In the genomic region with DNA sequence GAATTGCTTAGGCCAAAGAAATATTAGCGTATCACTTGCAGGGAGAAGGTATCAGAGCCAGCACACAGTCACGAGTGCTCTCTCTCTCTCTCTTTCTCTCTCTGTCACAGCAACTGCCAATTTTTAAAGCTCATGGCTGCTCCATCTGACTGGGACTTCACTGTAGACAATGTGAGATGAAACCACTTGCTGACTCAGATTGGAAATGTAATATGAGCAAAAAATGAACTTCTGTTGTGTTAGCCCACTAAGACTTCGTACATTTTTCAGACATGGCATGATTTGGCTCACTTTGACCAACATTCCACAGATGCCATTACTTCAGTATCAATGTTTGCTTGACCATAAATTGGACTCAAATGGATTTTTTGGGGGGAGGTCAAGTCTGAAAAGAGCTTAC, we compare ENCODE assay signal across 10 cellular contexts.
A peak's percentile ranks its signal among the peaks of the same experiment; 100 is the strongest.
DNase-seq lines count a peak whose midpoint lies in the region; ATAC-seq, FAIRE-seq and TF ChIP-seq lines count a peak whose summit lies in the region.
"Had no signal": no experiment of that assay in that cellular context is flagged by ENCODE, and none has a peak within 500 bp of the region (broad histone marks: within the 10 kb centered on the region; RNA-seq: fewer than 3 reads in every experiment).

No MANE protein-coding gene starts in this region.

- no peak for FAIRE-seq in small intestine (lab: Jason Lieb, UNC)

- H3K4me2 ChIP-seq in IMR-90 (ENCODE audit: low read depth, low read length) (no peak overlapping the region), fibroblast of lung (ENCODE audit: extremely low read depth, insufficient read depth, low read length) (peak overlapping the region; percentile 17)

- H3K9me1 ChIP-seq in IMR-90 (ENCODE audit: insufficient read depth, low read length) = 0 out of 2 replicates have a peak, but pooled peaks cover 3% of the 10 kb centered on the region

- dilution Hi-C loops in IMR-90 (cut with HindIII; ENCODE audit: low sequenced_read_pairs, unreplicated experiment) = no loop called here

- no CpG with 5 or more reads among the region's 3 CpGs for WGBS in IMR-90 (ENCODE audit: extremely low coverage in 2 of 2, insufficient read length in 1 of 2), 2 experiments
- WGBS in small intestine, 3 donors = 60 to 66% (median 62%) methylated on average over 3 of the region's 3 CpGs

- no peak overlapping the region for H2BK20ac ChIP-seq in IMR-90 (ENCODE audit: low read depth, low read length)

- TF ChIP-seq CTCF in IMR-90 (conservative IDR thresholded peaks at IDR 0.05; ENCODE audit: low read depth, low read length) (no peak), fibroblast of lung (conservative IDR thresholded peaks at IDR 0.05 in 1 of 2, IDR thresholded peaks at IDR 0.05 in 1 of 2; ENCODE audit: low read depth in 1 of 2, low read length in 2 of 2) (no peak), tibial artery (IDR thresholded peaks at IDR 0.05) (no peak)

- H2BK120ac ChIP-seq in IMR-90 (ENCODE audit: low read depth, low read length) = peak overlapping the region; percentile 41; the same call in 1 of the 2 replicates

- H3K56ac ChIP-seq in IMR-90 (ENCODE audit: extremely low read depth, insufficient read depth, low read length) = no peak overlapping the region

- H3K27ac ChIP-seq in IMR-90 (ENCODE audit: insufficient read depth, low read length) (no peak overlapping the region), fibroblast of lung (ENCODE audit: insufficient read depth, low read length) (no peak overlapping the region), small intestine (ENCODE audit: low read depth in 1 of 2, low read length in 1 of 2) (no peak overlapping the region), tibial artery (no peak overlapping the region)
- H3K27ac ChIP-seq: foreskin keratinocyte had no signal

- H3K27me3 ChIP-seq in IMR-90 (ENCODE audit: control insufficient read depth, insufficient read depth, low read length) = no peaks in the 10 kb centered on the region
- no peaks in the 10 kb centered on the region for H3K27me3 ChIP-seq in fibroblast of lung (ENCODE audit: control insufficient read depth, insufficient read depth, low read length)
- no peaks in the 10 kb centered on the region for H3K27me3 ChIP-seq in small intestine (ENCODE audit: control insufficient read depth in 2 of 2, insufficient read depth in 2 of 2, low read length in 2 of 2)
- no peaks in the 10 kb centered on the region for H3K27me3 ChIP-seq in tibial artery

- H2AK5ac ChIP-seq in IMR-90 (ENCODE audit: low read depth, low read length) = no peak overlapping the region

- in situ Hi-C loops in IMR-90 (cut with MboI; ENCODE audit: low sequenced_read_pairs) = no loop called here

- intact Hi-C loops in IMR-90 (cut with micrococcal nuclease) = no loop called here
- intact Hi-C loops in tibial artery (cut with DNase I; ENCODE audit: low total_unique reads) = no loop called here

- H3K4me3 ChIP-seq in IMR-90 (ENCODE audit: insufficient read depth, low read depth, low read length) (no peak overlapping the region), fibroblast of lung (replicated peaks in 1 of 4; ENCODE audit: control extremely low read depth in 1 of 4, insufficient read depth in 1 of 4, low read depth in 3 of 4, low read length in 4 of 4) (no peak overlapping the region), small intestine (ENCODE audit: low read depth in 1 of 2, low read length in 2 of 2) (no peak overlapping the region), tibial artery (no peak overlapping the region)

- 0 out of 2 replicates have a peak, but pooled peaks cover 2% of the 10 kb centered on the region for H3K4me1 ChIP-seq in IMR-90 (ENCODE audit: control insufficient read depth, insufficient read depth, low read length)
- H3K4me1 ChIP-seq in fibroblast of lung (ENCODE audit: control insufficient read depth, extremely low read depth, insufficient read depth, low read length) = no peaks in the 10 kb centered on the region
- H3K4me1 ChIP-seq in small intestine (ENCODE audit: control insufficient read depth in 2 of 2, insufficient read depth in 1 of 2, low read depth in 1 of 2, low read length in 1 of 2) = no peaks in the 10 kb centered on the region
- H3K4me1 ChIP-seq in tibial artery = peaks cover 0 to 8% (median 2%) of the 10 kb centered on the region in 4 donors
- H3K4me1 ChIP-seq: foreskin keratinocyte had no signal

- H3K9me3 ChIP-seq in IMR-90 (ENCODE audit: control insufficient read depth, insufficient read depth, low read length) = no peaks in the 10 kb centered on the region
- no peaks in the 10 kb centered on the region for H3K9me3 ChIP-seq in fibroblast of lung (ENCODE audit: control insufficient read depth, insufficient read depth, low read depth, low read length)
- no peaks in the 10 kb centered on the region for H3K9me3 ChIP-seq in small intestine (ENCODE audit: control insufficient read depth, low read depth)
- no peaks in the 10 kb centered on the region for H3K9me3 ChIP-seq in tibial artery

- H3K36me3 ChIP-seq in IMR-90 (ENCODE audit: control insufficient read depth, insufficient read depth, low read length) (no peaks in the 10 kb centered on the region), fibroblast of lung (ENCODE audit: control insufficient read depth, insufficient read depth, low read length) (no peaks in the 10 kb centered on the region), small intestine (ENCODE audit: control insufficient read depth in 2 of 2, insufficient read depth in 2 of 2, low read length in 2 of 2) (no peaks in the 10 kb centered on the region), tibial artery (no peaks in the 10 kb centered on the region)

- H3K4ac ChIP-seq in IMR-90 (ENCODE audit: low read depth, low read length) = no peak overlapping the region

- H2AFZ ChIP-seq in IMR-90 (replicated peaks; ENCODE audit: low read length, poor library complexity) (peak overlapping the region; percentile 33), fibroblast of lung (ENCODE audit: low read length) (peak overlapping the region; percentile 28)

- H4K91ac ChIP-seq in IMR-90 (ENCODE audit: insufficient read depth, low read depth, low read length) = no peak overlapping the region

- H2AK9ac ChIP-seq in IMR-90 (replicated peaks; ENCODE audit: low read depth, low read length, poor library complexity) = no peak overlapping the region

- H3K18ac ChIP-seq in IMR-90 (ENCODE audit: low read depth, low read length) = no peak overlapping the region

- no peak overlapping the region for H4K8ac ChIP-seq in IMR-90 (ENCODE audit: low read depth in 2 of 2, low read length in 2 of 2)

- H3K9ac ChIP-seq in IMR-90 (ENCODE audit: low read depth, low read length) = no peak overlapping the region
- no peak overlapping the region for H3K9ac ChIP-seq in fibroblast of lung (ENCODE audit: insufficient read depth, low read length)

- TF ChIP-seq RAD21 in IMR-90 (IDR thresholded peaks at IDR 0.05; ENCODE audit: low read length) = no peak

- ATAC-seq in GM19395 (IDR thresholded peaks at IDR 0.05; ENCODE audit: unreplicated experiment) (peak; percentile 80), IMR-90 (ENCODE audit: low read depth) (peak; percentile 40; the same call in 1 of the 2 replicates)
- ATAC-seq: foreskin keratinocyte had no signal

- CTCF ChIA-PET in IMR-90 (lab: Yijun Ruan, JAX) = no interaction called here

- POLR2A ChIA-PET in IMR-90 (lab: Charles Lee; ENCODE audit: unreplicated experiment) = no interaction called here

- peak; percentile 4 for DNase-seq in AG08396 (ENCODE audit: low spot score)
- peak; percentile 43 for DNase-seq in IMR-90
- DNase-seq in fibroblast of lung (ENCODE audit: low read depth in 2 of 2) = peak; percentile 58 to 81
- no peak for DNase-seq in iPS-NIHi11 (ENCODE audit: low spot score)
- no peak for DNase-seq in RKO (ENCODE audit: low spot score)
- DNase-seq in small intestine = no peak
- no peak for DNase-seq in tibial artery
- DNase-seq: activated naive CD4-positive, alpha-beta T cell treated with anti-CD3 and anti-CD28 coated beads for 36 hours had no signal

- no peak for TF ChIP-seq POLR2A in IMR-90 (IDR thresholded peaks at IDR 0.05; ENCODE audit: low read depth, low read length)

- H2BK15ac ChIP-seq in IMR-90 (ENCODE audit: low read depth, low read length) = no peak overlapping the region

- H4K20me1 ChIP-seq in IMR-90 (ENCODE audit: insufficient read depth, low read length) (no peaks in the 10 kb centered on the region), fibroblast of lung (ENCODE audit: control insufficient read depth, extremely low read depth, insufficient read depth, low read length) (no peaks in the 10 kb centered on the region)

- BruUV-seq in IMR-90 (replicated peaks; lab: Mats Ljungman, UMichigan) = no TSS peak

- no peak overlapping the region for H4K5ac ChIP-seq in IMR-90 (ENCODE audit: low read depth, low read length)

- H3K14ac ChIP-seq in IMR-90 (replicated peaks; ENCODE audit: low read depth, low read length) = peak overlapping the region; percentile 32; the same call in 1 of the 2 replicates

- no peaks in the 10 kb centered on the region for H3K79me1 ChIP-seq in IMR-90 (ENCODE audit: low read depth in 1 of 2, low read length in 2 of 2)

- no peak overlapping the region for H2BK5ac ChIP-seq in IMR-90 (ENCODE audit: low read depth, low read length, poor library complexity, severe bottlenecking)

- 0 out of 2 replicates have a peak overlapping the region, but pooled peaks have one; percentile 20 for H3K23ac ChIP-seq in IMR-90 (ENCODE audit: low read depth, low read length)

- H3K79me2 ChIP-seq in fibroblast of lung (ENCODE audit: control insufficient read depth, insufficient read depth, low read length) = no peaks in the 10 kb centered on the region

TF ChIP-seq in IMR-90, 13 proteins besides CTCF, POLR2A, EP300 and RAD21 (continues in another document):
- TF ChIP-seq CEBPB (IDR thresholded peaks at IDR 0.05; ENCODE audit: low read depth, low read length) = no peak
- TF ChIP-seq, protein P1, sequence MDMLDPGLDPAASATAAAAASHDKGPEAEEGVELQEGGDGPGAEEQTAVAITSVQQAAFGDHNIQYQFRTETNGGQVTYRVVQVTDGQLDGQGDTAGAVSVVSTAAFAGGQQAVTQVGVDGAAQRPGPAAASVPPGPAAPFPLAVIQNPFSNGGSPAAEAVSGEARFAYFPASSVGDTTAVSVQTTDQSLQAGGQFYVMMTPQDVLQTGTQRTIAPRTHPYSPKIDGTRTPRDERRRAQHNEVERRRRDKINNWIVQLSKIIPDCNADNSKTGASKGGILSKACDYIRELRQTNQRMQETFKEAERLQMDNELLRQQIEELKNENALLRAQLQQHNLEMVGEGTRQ (IDR thresholded peaks at IDR 0.05; ENCODE audit: low read depth, low read length) = no peak
- TF ChIP-seq RCOR1 (IDR thresholded peaks at IDR 0.05; ENCODE audit: insufficient replicate concordance, low read length) = no peak
- no peak for TF ChIP-seq SMC3 (IDR thresholded peaks at IDR 0.05; ENCODE audit: low read depth, low read length)
- no peak for TF ChIP-seq RFX5 (IDR thresholded peaks at IDR 0.05; ENCODE audit: low read depth, low read length)
- TF ChIP-seq NFE2L2 (IDR thresholded peaks at IDR 0.05; ENCODE audit: low read depth, low read length) = no peak
- no peak for TF ChIP-seq MAFK (IDR thresholded peaks at IDR 0.05; ENCODE audit: low read depth, low read length)
- no peak for TF ChIP-seq CHD1 (IDR thresholded peaks at IDR 0.05; ENCODE audit: low read depth, low read length)
- TF ChIP-seq MAZ (IDR thresholded peaks at IDR 0.05; ENCODE audit: borderline replicate concordance, low read depth, low read length) = no peak
- no peak for TF ChIP-seq MXI1 (IDR thresholded peaks at IDR 0.05; ENCODE audit: borderline replicate concordance, low read depth, low read length)

Comparison
In these comparisons a context has a peak if more than half of its experiments do, and no peak if none do; other contexts are left out.
1. DNase-seq: peak in AG08396 (single experiment), IMR-90 (single experiment) and fibroblast of lung (2 of 2); none in iPS-NIHi11 (single experiment), RKO (single experiment), small intestine (single experiment) and tibial artery (0 of 2).